Comparison of ENCODE assay signal across 33 cellular contexts in the genomic region with DNA sequence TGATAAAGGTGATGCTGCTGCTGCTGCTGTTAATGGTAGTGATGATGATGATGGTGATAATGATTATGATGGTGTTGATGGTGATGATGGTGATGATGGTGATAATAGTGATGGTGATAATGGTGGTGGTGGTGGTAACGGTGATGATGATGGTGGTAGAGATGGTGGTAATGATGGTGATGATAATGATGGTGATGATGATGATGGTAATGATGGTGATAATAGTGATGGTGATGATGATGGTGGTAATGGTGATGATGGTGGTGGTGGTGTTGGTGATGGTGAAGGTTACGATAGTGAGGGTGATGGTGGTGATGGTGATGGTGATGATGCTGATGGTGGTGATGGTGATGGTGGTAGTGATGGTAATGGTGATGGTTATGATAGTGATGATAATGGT.
"Had no signal": no experiment of that assay in that cellular context is flagged by ENCODE, and none has a peak within 500 bp of the region (broad histone marks: within the 10 kb centered on the region; RNA-seq: fewer than 3 reads in every experiment).

No MANE protein-coding gene starts in this region.

- DNase-seq: activated CD4-positive, alpha-beta memory T cell treated with anti-CD3 and anti-CD28 coated beads, Interleukin-2, amount 10 ng/mL, durations not matched to agents 7 days and 5 days; activated CD4-positive, alpha-beta T cell treated with anti-CD3 and anti-CD28 coated beads for 1 hour; activated CD4-positive, alpha-beta T cell treated with anti-CD3 and anti-CD28 coated beads for 4 hours; activated CD4-positive, alpha-beta T cell treated with anti-CD3 and anti-CD28 coated beads, Interleukin-2, amount 10 ng/mL, durations not matched to agents 7 days and 5 days; activated CD4-positive, alpha-beta T cell treated with anti-CD3 and anti-CD28 coated beads, Interleukin-2, amount 50 U/mL, for 4 hours; activated CD8-positive, alpha-beta memory T cell treated with anti-CD3 and anti-CD28 coated beads, Interleukin-2, amount 50 U/mL, for 48 hours; activated gamma-delta T cell; activated naive CD4-positive, alpha-beta T cell; activated naive CD4-positive, alpha-beta T cell treated with anti-CD3 and anti-CD28 coated beads, Interleukin-2, amount 10 ng/mL, durations not matched to agents 7 days and 5 days; activated naive CD8-positive, alpha-beta T cell treated with anti-CD3 and anti-CD28 coated beads, Interleukin-2, amount 10 ng/mL, durations not matched to agents 7 days and 5 days; activated T-cell treated with anti-CD3 and anti-CD28 coated beads for 4 hours; activated T-cell treated with anti-CD3 and anti-CD28 coated beads, Interleukin-2, amount 50 U/mL, for 24 hours; activated T-cell treated with anti-CD3 and anti-CD28 coated beads, Interleukin-2, amount 50 U/mL, for 72 hours; brain microvascular endothelial cell; cortex of kidney; dermis blood vessel endothelial cell; effector CD4-positive, alpha-beta T cell; effector memory CD8-positive, alpha-beta T cell; erythroblast; gastrocnemius medialis; glutamatergic neuron; heart left ventricle; T-helper 1 cell; T-helper 17 cell; T1000 had no signal

- H3K9me3 Mint-ChIP-seq: activated naive CD8-positive, alpha-beta T cell treated with anti-CD3 and anti-CD28 coated beads, Interleukin-2, amount 10 ng/mL, durations not matched to agents 7 days and 5 days; activated T-cell treated with anti-CD3 and anti-CD28 coated beads, Interleukin-2, amount 50 U/mL, for 24 hours; central memory CD8-positive, alpha-beta T cell; T-helper 2 cell treated with Interferon-gamma antibody and Interleukin-4, amounts not matched to agents 5 μg/mL and 100 μg/mL, for 36 hours had no signal

- H3K4me3 Mint-ChIP-seq: activated CD4-positive, alpha-beta memory T cell treated with anti-CD3 and anti-CD28 coated beads, Interleukin-2, amount 10 ng/mL, durations not matched to agents 7 days and 5 days; activated CD4-positive, alpha-beta T cell treated with anti-CD3 and anti-CD28 coated beads, Interleukin-2, amount 10 ng/mL, durations not matched to agents 7 days and 5 days; activated naive CD4-positive, alpha-beta T cell treated with anti-CD3 and anti-CD28 coated beads, Interleukin-2, amount 10 ng/mL, durations not matched to agents 7 days and 5 days; activated naive CD8-positive, alpha-beta T cell treated with anti-CD3 and anti-CD28 coated beads, Interleukin-2, amount 10 ng/mL, durations not matched to agents 7 days and 5 days; activated T-cell treated with anti-CD3 and anti-CD28 coated beads, Interleukin-2, amount 50 U/mL, for 24 hours; activated T-cell treated with anti-CD3 and anti-CD28 coated beads, Interleukin-2, amount 50 U/mL, for 72 hours; central memory CD8-positive, alpha-beta T cell; effector memory CD8-positive, alpha-beta T cell; T-helper 17 cell; T-helper 2 cell treated with Interferon-gamma antibody and Interleukin-4, amounts not matched to agents 5 μg/mL and 100 μg/mL, for 36 hours had no signal

- FAIRE-seq: astrocyte, bronchial epithelial cell, colon had no signal

- H3K27ac Mint-ChIP-seq: activated CD4-positive, alpha-beta memory T cell treated with anti-CD3 and anti-CD28 coated beads, Interleukin-2, amount 10 ng/mL, durations not matched to agents 7 days and 5 days; activated CD4-positive, alpha-beta T cell treated with anti-CD3 and anti-CD28 coated beads, Interleukin-2, amount 10 ng/mL, durations not matched to agents 7 days and 5 days; activated naive CD4-positive, alpha-beta T cell treated with anti-CD3 and anti-CD28 coated beads, Interleukin-2, amount 10 ng/mL, durations not matched to agents 7 days and 5 days; activated naive CD4-positive, alpha-beta T cell treated with anti-CD3 and anti-CD28 coated beads, Interleukin-2, amount 50 U/mL, for 72 hours; activated naive CD8-positive, alpha-beta T cell treated with anti-CD3 and anti-CD28 coated beads, Interleukin-2, amount 10 ng/mL, durations not matched to agents 7 days and 5 days; activated T-cell treated with anti-CD3 and anti-CD28 coated beads, Interleukin-2, amount 50 U/mL, for 24 hours; activated T-cell treated with anti-CD3 and anti-CD28 coated beads, Interleukin-2, amount 50 U/mL, for 72 hours; effector memory CD8-positive, alpha-beta T cell; T-helper 17 cell; T-helper 2 cell treated with Interferon-gamma antibody and Interleukin-4, amounts not matched to agents 5 μg/mL and 100 μg/mL, for 36 hours had no signal

- H3K4me1 Mint-ChIP-seq: activated CD4-positive, alpha-beta memory T cell treated with anti-CD3 and anti-CD28 coated beads, Interleukin-2, amount 10 ng/mL, durations not matched to agents 7 days and 5 days; activated CD4-positive, alpha-beta T cell treated with anti-CD3 and anti-CD28 coated beads, Interleukin-2, amount 10 ng/mL, durations not matched to agents 7 days and 5 days; activated naive CD4-positive, alpha-beta T cell treated with anti-CD3 and anti-CD28 coated beads, Interleukin-2, amount 10 ng/mL, durations not matched to agents 7 days and 5 days; activated naive CD8-positive, alpha-beta T cell treated with anti-CD3 and anti-CD28 coated beads, Interleukin-2, amount 10 ng/mL, durations not matched to agents 7 days and 5 days; central memory CD8-positive, alpha-beta T cell; T-helper 17 cell had no signal

- H3K27me3 ChIP-seq: brain microvascular endothelial cell, esophagus muscularis mucosa, foreskin keratinocyte, gastrocnemius medialis had no signal

- H3K27me3 Mint-ChIP-seq: activated CD4-positive, alpha-beta memory T cell treated with anti-CD3 and anti-CD28 coated beads, Interleukin-2, amount 10 ng/mL, durations not matched to agents 7 days and 5 days; activated naive CD4-positive, alpha-beta T cell treated with anti-CD3 and anti-CD28 coated beads, Interleukin-2, amount 10 ng/mL, durations not matched to agents 7 days and 5 days; activated T-cell treated with anti-CD3 and anti-CD28 coated beads, Interleukin-2, amount 50 U/mL, for 24 hours; central memory CD8-positive, alpha-beta T cell; effector memory CD8-positive, alpha-beta T cell; T-helper 17 cell had no signal

- ATAC-seq: activated naive CD4-positive, alpha-beta T cell treated with anti-CD3 and anti-CD28 coated beads, Interleukin-2, amount 50 U/mL, for 72 hours; activated T-cell treated with anti-CD3 and anti-CD28 coated beads, Interleukin-2, amount 50 U/mL, for 72 hours; effector memory CD8-positive, alpha-beta T cell; gastrocnemius medialis; heart left ventricle; T-helper 17 cell had no signal

- H3K4me1 ChIP-seq: esophagus muscularis mucosa, gastrocnemius medialis, heart left ventricle had no signal

- H3K36me3 Mint-ChIP-seq: activated naive CD4-positive, alpha-beta T cell treated with anti-CD3 and anti-CD28 coated beads, Interleukin-2, amount 10 ng/mL, durations not matched to agents 7 days and 5 days; activated naive CD4-positive, alpha-beta T cell treated with anti-CD3 and anti-CD28 coated beads, Interleukin-2, amount 50 U/mL, for 72 hours; activated naive CD8-positive, alpha-beta T cell treated with anti-CD3 and anti-CD28 coated beads, Interleukin-2, amount 10 ng/mL, durations not matched to agents 7 days and 5 days had no signal

- H3K36me3 ChIP-seq: brain microvascular endothelial cell, esophagus muscularis mucosa, gastrocnemius medialis, heart left ventricle had no signal

- H3K9me3 ChIP-seq: esophagus muscularis mucosa, gastrocnemius medialis, heart left ventricle had no signal

- H3K27ac ChIP-seq: brain microvascular endothelial cell, esophagus muscularis mucosa, foreskin keratinocyte, gastrocnemius medialis, heart left ventricle had no signal

- H3K4me3 ChIP-seq: esophagus muscularis mucosa, gastrocnemius medialis, heart left ventricle had no signal
